11 cellular contexts compared by ENCODE assay signal in genomic region chr15:36075333-36075732, GRCh38.
"Had no signal": no experiment of that assay in that cellular context is flagged by ENCODE, and none has a peak within 500 bp of the region (broad histone marks: within the 10 kb centered on the region; RNA-seq: fewer than 3 reads in every experiment).

No MANE protein-coding gene starts in this region.

- ATAC-seq: activated CD8-positive, alpha-beta memory T cell treated with anti-CD3 and anti-CD28 coated beads, Interleukin-2, amount 10 ng/mL, durations not matched to agents 7 days and 5 days; sciatic nerve; stimulated activated naive CD8-positive, alpha-beta T cell treated with anti-CD3 and anti-CD28 coated beads, Interleukin-15, Interleukin-2, amounts not matched to agents 100 U/mL and 50 U/mL, for 24 hours had no signal

- H3K4me3 ChIP-seq: hepatocyte, suprapubic skin had no signal

- DNase-seq: activated CD4-positive, alpha-beta T cell treated with anti-CD3 and anti-CD28 coated beads, Interleukin-2, amount 50 U/mL, for 48 hours; activated CD4-positive, CD25-positive, alpha-beta regulatory T cell treated with anti-CD3 and anti-CD28 coated beads, Interleukin-2, amount 50 U/mL, for 72 hours; activated CD8-positive, alpha-beta memory T cell treated with anti-CD3 and anti-CD28 coated beads, Interleukin-2, amount 10 ng/mL, durations not matched to agents 7 days and 5 days; activated gamma-delta T cell; activated T-cell treated with anti-CD3 and anti-CD28 coated beads, Interleukin-2, amount 50 U/mL, for 24 hours; endodermal cell; mesendoderm; stimulated activated naive CD8-positive, alpha-beta T cell treated with anti-CD3 and anti-CD28 coated beads, Interleukin-15, Interleukin-2, amounts not matched to agents 100 U/mL and 50 U/mL, for 24 hours had no signal
